12 cellular contexts compared by ENCODE assay signal in the genomic region with DNA sequence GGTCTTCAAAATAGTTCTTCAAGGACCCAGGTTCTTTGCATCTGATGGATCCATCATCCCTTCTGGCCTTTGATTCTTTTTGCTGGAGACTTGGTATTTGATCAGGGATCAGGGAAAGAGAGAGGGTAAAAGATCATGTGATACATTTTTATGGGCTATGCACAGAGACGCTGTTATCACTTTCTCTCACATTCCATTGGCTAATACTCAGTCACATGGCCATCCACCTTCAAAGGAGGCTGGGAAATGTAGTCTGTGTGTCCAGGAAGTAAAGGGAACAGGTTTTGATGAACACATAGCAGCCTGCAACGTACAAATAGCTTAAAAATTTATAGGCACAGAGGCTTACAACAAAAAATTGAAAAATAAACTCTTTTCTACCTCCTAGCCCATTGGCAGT.
DNase-seq lines count a peak whose midpoint lies in the region; ATAC-seq and TF ChIP-seq lines count a peak whose summit lies in the region.
"Had no signal": no experiment of that assay in that cellular context is flagged by ENCODE, and none has a peak within 500 bp of the region (broad histone marks: within the 10 kb centered on the region; RNA-seq: fewer than 3 reads in every experiment).

No MANE protein-coding gene starts in this region.

- H3K27me3 Mint-ChIP-seq in naive thymus-derived CD8-positive, alpha-beta T cell, result peaks cover 0 to 14% (median 7%) of the 10 kb centered on the region in 5 donors

- no peaks in the 10 kb centered on the region for H3K9me3 Mint-ChIP-seq in naive thymus-derived CD8-positive, alpha-beta T cell
- H3K9me3 Mint-ChIP-seq: HFFc6 had no signal

- no peak overlapping the region for H3K27ac ChIP-seq in foreskin keratinocyte

- H3K4me1 ChIP-seq in foreskin keratinocyte, result no peaks in the 10 kb centered on the region

- H3K4me1 Mint-ChIP-seq in naive thymus-derived CD8-positive, alpha-beta T cell, result peaks cover 1 to 11% (median 6%) of the 10 kb centered on the region in 4 donors

- no peaks in the 10 kb centered on the region for H3K27me3 ChIP-seq in foreskin keratinocyte

- POLR2A ChIA-PET in naive thymus-derived CD8-positive, alpha-beta T cell (lab: Charles Lee), result no interaction called here

- H3K27ac Mint-ChIP-seq in naive thymus-derived CD8-positive, alpha-beta T cell, result no peak overlapping the region
- H3K27ac Mint-ChIP-seq: HFFc6 had no signal

- TF ChIP-seq CTCF in foreskin keratinocyte (conservative IDR thresholded peaks at IDR 0.05), result no peak

- ATAC-seq in GM18520 (IDR thresholded peaks at IDR 0.05; ENCODE audit: unreplicated experiment) (peak; percentile 60), GM21786 (IDR thresholded peaks at IDR 0.05; ENCODE audit: unreplicated experiment) (peak; percentile 36), HG03521 (IDR thresholded peaks at IDR 0.05; ENCODE audit: unreplicated experiment) (peak; percentile 67), foreskin keratinocyte (peak; percentile 25), HG02623 (IDR thresholded peaks at IDR 0.05; ENCODE audit: unreplicated experiment) (no peak)
- ATAC-seq in naive thymus-derived CD8-positive, alpha-beta T cell, result no peak
- ATAC-seq: esophagus mucosa, Panc1 had no signal

- no peak overlapping the region for H3K4me3 Mint-ChIP-seq in naive thymus-derived CD8-positive, alpha-beta T cell
- H3K4me3 Mint-ChIP-seq: HFFc6 had no signal

- no peak for DNase-seq in foreskin keratinocyte
- no peak for DNase-seq in SHP77 (lab: John Stamatoyannopoulos, UW)
- DNase-seq in naive thymus-derived CD8-positive, alpha-beta T cell, result no peak
- DNase-seq: activated CD4-positive, CD25-positive, alpha-beta regulatory T cell treated with anti-CD3 and anti-CD28 coated beads, Interleukin-2, amount 50 U/mL, for 72 hours; HFFc6; NCI-H1092 had no signal

- H3K36me3 Mint-ChIP-seq in naive thymus-derived CD8-positive, alpha-beta T cell, result no peaks in the 10 kb centered on the region

Comparison
In these comparisons a context has a peak if more than half of its experiments do, and no peak if none do; other contexts are left out.
1. ATAC-seq: peak in GM18520 (single experiment), GM21786 (single experiment), HG03521 (single experiment) and foreskin keratinocyte (single experiment); none in naive thymus-derived CD8-positive, alpha-beta T cell (0 of 2) and HG02623 (single experiment).